In genomic region chr9:68697846-68698245, GRCh38 we compare ENCODE assay signal across 26 cellular contexts.
"Had no signal": no experiment of that assay in that cellular context is flagged by ENCODE, and none has a peak within 500 bp of the region (broad histone marks: within the 10 kb centered on the region; RNA-seq: fewer than 3 reads in every experiment).

No MANE protein-coding gene starts in this region.

- H3K4me1 ChIP-seq: gastrocnemius medialis, left ventricle myocardium inferior, lower lobe of right lung, parathyroid adenoma, prostate gland, spleen, testis, tibial nerve, upper lobe of right lung, vagina had no signal

- H3K36me3 ChIP-seq: gastrocnemius medialis, heart right ventricle, left ventricle myocardium inferior, lower lobe of right lung, prostate gland, spleen, tibial nerve, upper lobe of right lung, vagina had no signal

- H3K9me3 Mint-ChIP-seq: memory B cell; nephron; stimulated activated memory B cell treated with anti-CD40 and anti-IgM and Interleukin-4, amounts not matched to agents 10 μg/mL and 1 μg/mL and 100 μg/mL, for 72 hours had no signal

- H2AFZ ChIP-seq: parathyroid adenoma had no signal

- H3K4me3 ChIP-seq: coronary artery, dorsolateral prefrontal cortex, gastrocnemius medialis, heart right ventricle, left ventricle myocardium inferior, lower lobe of right lung, prostate gland, spleen, testis, tibial nerve, upper lobe of right lung, vagina had no signal

- ATAC-seq: esophagus mucosa; gastrocnemius medialis; lower lobe of right lung; sciatic nerve; stimulated activated memory B cell treated with anti-CD40 and anti-IgM and Interleukin-4, amounts not matched to agents 10 μg/mL and 1 μg/mL and 100 μg/mL, for 72 hours; upper lobe of right lung had no signal

- H3K79me2 ChIP-seq: parathyroid adenoma had no signal

- H3K9ac ChIP-seq: parathyroid adenoma had no signal

- H3K27me3 ChIP-seq: heart right ventricle, testis, vagina had no signal

- H3K27me3 Mint-ChIP-seq: memory B cell had no signal

- H3K27ac ChIP-seq: coronary artery, dorsolateral prefrontal cortex, gastrocnemius medialis, heart right ventricle, left ventricle myocardium inferior, lower lobe of right lung, parathyroid adenoma, prostate gland, spleen, testis, tibial nerve, upper lobe of right lung, vagina had no signal

- DNase-seq: dorsolateral prefrontal cortex; effector CD8-positive, alpha-beta T cell; gastrocnemius medialis; heart right ventricle; hypothalamus; islet precursor cell; left ventricle myocardium inferior; lower lobe of right lung; naive B cell; spleen; stimulated activated CD4-positive, alpha-beta T cell treated with anti-CD3 and anti-CD28 coated beads, Interleukin-15, amount 100 ng/mL, for 24 hours; stimulated activated CD4-positive, alpha-beta T cell treated with anti-CD3 and anti-CD28 coated beads, Interleukin-1b, Interleukin-23, amount 100 ng/mL, for 48 hours; stimulated activated CD4-positive, alpha-beta T cell treated with anti-CD3 and anti-CD28 coated beads, Interleukin-4, amount 100 ng/mL, for 24 hours; testis; upper lobe of right lung had no signal

- H3K36me3 Mint-ChIP-seq: memory B cell; stimulated activated memory B cell treated with anti-CD40 and anti-IgM and Interleukin-4, amounts not matched to agents 10 μg/mL and 1 μg/mL and 100 μg/mL, for 72 hours had no signal

- H3K9me3 ChIP-seq: gastrocnemius medialis, left ventricle myocardium inferior, lower lobe of right lung, prostate gland, spleen, testis, tibial nerve, upper lobe of right lung, vagina had no signal

- H3K27ac Mint-ChIP-seq: memory B cell; naive B cell; nephron; stimulated activated memory B cell treated with anti-CD40 and anti-IgM and Interleukin-4, amounts not matched to agents 10 μg/mL and 1 μg/mL and 100 μg/mL, for 72 hours; stimulated activated naive CD8-positive, alpha-beta T cell treated with anti-CD3 and anti-CD28 coated beads, Interleukin-15, Interleukin-2, amounts not matched to agents 100 ng/mL and 50 ng/mL, for 24 hours had no signal

- H3K4me1 Mint-ChIP-seq: nephron had no signal

- H3K4me3 Mint-ChIP-seq: memory B cell; nephron; stimulated activated memory B cell treated with anti-CD40 and anti-IgM and Interleukin-4, amounts not matched to agents 10 μg/mL and 1 μg/mL and 100 μg/mL, for 72 hours; stimulated activated naive CD8-positive, alpha-beta T cell treated with anti-CD3 and anti-CD28 coated beads, Interleukin-15, Interleukin-2, amounts not matched to agents 100 ng/mL and 50 ng/mL, for 24 hours had no signal
